Comparison of ENCODE assay signal across 30 cellular contexts in genomic region chr1:233019921-233020320, GRCh38.
DNase-seq lines count a peak whose midpoint lies in the region; ATAC-seq, FAIRE-seq and TF ChIP-seq lines count a peak whose summit lies in the region.
"Had no signal": no experiment of that assay in that cellular context is flagged by ENCODE, and none has a peak within 500 bp of the region (broad histone marks: within the 10 kb centered on the region; RNA-seq: fewer than 3 reads in every experiment).

No MANE protein-coding gene starts in this region.

- H3K36me3 ChIP-seq in left ventricle myocardium inferior, result no peaks in the 10 kb centered on the region
- H3K36me3 ChIP-seq in small intestine (ENCODE audit: control insufficient read depth in 2 of 2, insufficient read depth in 2 of 2, low read length in 2 of 2), result no peaks in the 10 kb centered on the region
- H3K36me3 ChIP-seq: BE2C, thyroid gland had no signal

- peak; percentile 27 for ATAC-seq in Right ventricle myocardium superior (ENCODE audit: poor library complexity)
- no peak for ATAC-seq in HG03460 (IDR thresholded peaks at IDR 0.05; ENCODE audit: unreplicated experiment)
- ATAC-seq: effector memory CD8-positive, alpha-beta T cell; psoas muscle; stimulated activated naive CD8-positive, alpha-beta T cell treated with anti-CD3 and anti-CD28 coated beads, Interleukin-15, Interleukin-2, amounts not matched to agents 100 U/mL and 50 U/mL, for 24 hours had no signal

- H3K27me3 ChIP-seq in left ventricle myocardium inferior (ENCODE audit: low read depth), result no peaks in the 10 kb centered on the region
- H3K27me3 ChIP-seq in small intestine (ENCODE audit: control insufficient read depth in 2 of 2, insufficient read depth in 2 of 2, low read length in 2 of 2), result no peaks in the 10 kb centered on the region
- H3K27me3 ChIP-seq: BE2C, thyroid gland had no signal

- H3K4me3 ChIP-seq in left ventricle myocardium inferior, result no peak overlapping the region
- no peak overlapping the region for H3K4me3 ChIP-seq in small intestine (ENCODE audit: low read depth in 1 of 2, low read length in 2 of 2)
- H3K4me3 ChIP-seq: psoas muscle, smooth muscle cell, thyroid gland had no signal

- FAIRE-seq in small intestine (lab: Jason Lieb, UNC), result no peak
- FAIRE-seq: colon, GM19239, HTR-8/SVneo had no signal

- peaks cover 33% of the 10 kb centered on the region for H3K4me1 Mint-ChIP-seq in brain
- H3K4me1 Mint-ChIP-seq in activated naive CD8-positive, alpha-beta T cell treated with anti-CD3 and anti-CD28 coated beads for 36 hours, result no peaks in the 10 kb centered on the region

- WGBS in small intestine, 3 donors, result 40 to 50% (median 42%) methylated on average over 6 of the region's 6 CpGs

- peak overlapping the region in 2 of 5 experiments; percentile 13 to 34 for H3K4me3 Mint-ChIP-seq in brain
- no peak overlapping the region for H3K4me3 Mint-ChIP-seq in activated naive CD8-positive, alpha-beta T cell treated with anti-CD3 and anti-CD28 coated beads for 36 hours
- H3K4me3 Mint-ChIP-seq: neural crest cell had no signal

- intact Hi-C loops in Right ventricle myocardium superior (cut with DNase I), result loop anchor here (10.0 kb wide), 1 partner anchor 155 kb away; no protein-coding TSS in a partner anchor
- intact Hi-C loops in left ventricle myocardium inferior (cut with micrococcal nuclease), result no loop called here

- H3K27me3 Mint-ChIP-seq in brain, result no peaks in the 10 kb centered on the region
- H3K27me3 Mint-ChIP-seq in activated naive CD8-positive, alpha-beta T cell treated with anti-CD3 and anti-CD28 coated beads for 36 hours, result no peaks in the 10 kb centered on the region
- H3K27me3 Mint-ChIP-seq: effector memory CD8-positive, alpha-beta T cell had no signal

- H3K9me3 Mint-ChIP-seq in brain, result peaks cover 0 to 3% (median 0%) of the 10 kb centered on the region in 5 experiments
- no peaks in the 10 kb centered on the region for H3K9me3 Mint-ChIP-seq in activated naive CD8-positive, alpha-beta T cell treated with anti-CD3 and anti-CD28 coated beads for 36 hours
- H3K9me3 Mint-ChIP-seq: effector memory CD8-positive, alpha-beta T cell; neural crest cell had no signal

- peaks cover 20% of the 10 kb centered on the region for H3K36me3 Mint-ChIP-seq in brain
- H3K36me3 Mint-ChIP-seq in activated naive CD8-positive, alpha-beta T cell treated with anti-CD3 and anti-CD28 coated beads for 36 hours, result peaks cover 2% of the 10 kb centered on the region

- H3K27ac ChIP-seq in left ventricle myocardium inferior (replicated peaks) (no peak overlapping the region), small intestine (ENCODE audit: low read depth in 1 of 2, low read length in 1 of 2) (no peak overlapping the region)
- H3K27ac ChIP-seq: 22Rv1, psoas muscle, thyroid gland had no signal

- DNase-seq in Right ventricle myocardium superior, result no peak
- DNase-seq in left ventricle myocardium inferior, result no peak
- DNase-seq in islet precursor cell, result peak; percentile 13
- DNase-seq in small intestine, result peak; percentile 24
- DNase-seq in stimulated activated CD4-positive, alpha-beta T cell treated with anti-CD3 and anti-CD28 coated beads, Interleukin-4, amount 100 ng/mL, for 4 hours, result no peak
- no peak for DNase-seq in activated naive CD8-positive, alpha-beta T cell treated with anti-CD3 and anti-CD28 coated beads for 36 hours
- DNase-seq: activated CD4-positive, alpha-beta T cell treated with anti-CD3 and anti-CD28 coated beads for 4 hours; activated naive CD4-positive, alpha-beta T cell treated with anti-CD3 and anti-CD28 coated beads, Interleukin-2, amount 50 U/mL, for 16 hours; activated T-cell treated with anti-CD3 and anti-CD28 coated beads, Interleukin-2, amount 50 U/mL, for 48 hours; aorta; BE2C; Caco-2; effector memory CD8-positive, alpha-beta T cell; glutamatergic neuron; NCI-H187 treated with DMSO at 0.1 percent for 48 hours; NCI-H345; SIG-M5; stimulated activated CD4-positive, alpha-beta T cell treated with anti-CD3 and anti-CD28 coated beads, Interleukin-4, amount 100 ng/mL, for 24 hours; stimulated activated naive CD8-positive, alpha-beta T cell treated with anti-CD3 and anti-CD28 coated beads, Interleukin-15, Interleukin-2, amounts not matched to agents 100 U/mL and 50 U/mL, for 24 hours; T-helper 1 cell had no signal

- TF ChIP-seq CTCF in left ventricle myocardium inferior (IDR thresholded peaks at IDR 0.05; ENCODE audit: borderline replicate concordance) (no peak), brain (conservative IDR thresholded peaks at IDR 0.05) (no peak)

- H3K4me1 ChIP-seq in left ventricle myocardium inferior, result peaks cover 12% of the 10 kb centered on the region
- H3K4me1 ChIP-seq in small intestine (ENCODE audit: control insufficient read depth in 2 of 2, insufficient read depth in 1 of 2, low read depth in 1 of 2, low read length in 1 of 2), result peaks cover 0 to 4% of the 10 kb centered on the region in 2 donors
- H3K4me1 ChIP-seq: BE2C, Caco-2, thyroid gland had no signal

- H3K9me3 ChIP-seq in left ventricle myocardium inferior (replicated peaks) (no peaks in the 10 kb centered on the region), small intestine (ENCODE audit: control insufficient read depth, low read depth) (no peaks in the 10 kb centered on the region)
- H3K9me3 ChIP-seq: BE2C, Caco-2, psoas muscle, thyroid gland had no signal

- H3K27ac Mint-ChIP-seq in brain, result peak overlapping the region in 4 of 5 experiments; percentile 20 to 96 (median 54)
- no peak overlapping the region for H3K27ac Mint-ChIP-seq in activated naive CD8-positive, alpha-beta T cell treated with anti-CD3 and anti-CD28 coated beads for 36 hours
- H3K27ac Mint-ChIP-seq: effector memory CD8-positive, alpha-beta T cell had no signal

Comparison
In these comparisons a context has a peak if more than half of its experiments do, and no peak if none do; other contexts are left out.
1. DNase-seq: peak in islet precursor cell (single experiment) and small intestine (single experiment); none in Right ventricle myocardium superior (single experiment), left ventricle myocardium inferior (single experiment), stimulated activated CD4-positive, alpha-beta T cell treated with anti-CD3 and anti-CD28 coated beads, Interleukin-4, amount 100 ng/mL, for 4 hours (0 of 2) and activated naive CD8-positive, alpha-beta T cell treated with anti-CD3 and anti-CD28 coated beads for 36 hours (single experiment).